1 cellular context compared by ENCODE assay signal in the genomic region with DNA sequence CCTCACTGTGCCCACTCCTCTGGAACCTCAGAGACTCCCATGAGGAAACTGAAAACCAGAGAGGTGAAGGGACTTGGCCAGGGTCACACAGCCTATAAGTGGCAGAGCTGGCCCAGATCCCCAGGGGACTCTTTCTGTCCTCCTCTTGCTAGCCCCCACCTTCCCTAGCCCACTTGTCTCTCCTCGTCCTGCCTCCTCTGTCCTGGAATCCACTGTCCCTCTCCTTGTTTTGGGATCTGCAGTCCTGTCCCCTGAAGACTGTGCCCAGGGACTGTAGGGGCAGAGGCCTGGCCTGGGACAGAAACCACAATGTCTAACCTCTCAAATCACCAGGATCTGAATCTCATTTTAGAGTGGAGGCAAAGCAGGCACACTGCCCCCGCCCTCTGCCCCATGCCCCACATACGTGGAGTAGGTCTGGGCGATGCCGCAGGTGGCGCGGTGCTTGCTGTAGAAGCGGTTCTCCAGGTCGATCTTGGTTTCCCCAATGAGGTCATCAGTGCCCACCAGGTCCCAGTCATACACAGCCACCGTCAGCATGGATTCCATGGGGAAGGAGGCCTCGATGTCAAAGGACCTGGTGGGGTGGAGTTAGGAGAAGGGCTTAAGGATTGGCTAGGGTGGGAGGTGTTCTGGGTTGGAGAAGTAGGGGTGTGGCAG.
TF ChIP-seq lines count a peak whose summit lies in the region.

No MANE protein-coding gene starts in this region.

TF ChIP-seq in H1, 55 proteins besides CTCF, POLR2A, EP300 and RAD21:
- TF ChIP-seq PHF8 (conservative IDR thresholded peaks at IDR 0.05; ENCODE audit: low read depth, low read length) (no peak), RBBP5 (IDR thresholded peaks at IDR 0.05; ENCODE audit: borderline replicate concordance, low read depth, low read length) (no peak), KDM1A (IDR thresholded peaks at IDR 0.05; ENCODE audit: borderline replicate concordance, low read length) (no peak), HDAC6 (IDR thresholded peaks at IDR 0.05; ENCODE audit: low read depth, low read length) (no peak), RNF2 (IDR thresholded peaks at IDR 0.05; ENCODE audit: borderline replicate concordance, low read depth, low read length, missing control alignments, poor library complexity, severe bottlenecking) (no peak), RXRA (IDR thresholded peaks at IDR 0.05; ENCODE audit: insufficient read depth, low read depth, low read length) (no peak), FOSL1 (IDR thresholded peaks at IDR 0.05; ENCODE audit: insufficient read depth, low read depth, low read length) (no peak), KDM4A (IDR thresholded peaks at IDR 0.05; ENCODE audit: low read depth, low read length, severe bottlenecking) (no peak), KDM5A (IDR thresholded peaks at IDR 0.05; ENCODE audit: low read length) (no peak), MAFK (IDR thresholded peaks at IDR 0.05; ENCODE audit: low read depth, low read length) (no peak), BRCA1 (IDR thresholded peaks at IDR 0.05; ENCODE audit: low read depth, low read length) (no peak), SIX5 (IDR thresholded peaks at IDR 0.05; ENCODE audit: low read depth, low read length) (no peak)
